10 cellular contexts compared by ENCODE assay signal in the genomic region with DNA sequence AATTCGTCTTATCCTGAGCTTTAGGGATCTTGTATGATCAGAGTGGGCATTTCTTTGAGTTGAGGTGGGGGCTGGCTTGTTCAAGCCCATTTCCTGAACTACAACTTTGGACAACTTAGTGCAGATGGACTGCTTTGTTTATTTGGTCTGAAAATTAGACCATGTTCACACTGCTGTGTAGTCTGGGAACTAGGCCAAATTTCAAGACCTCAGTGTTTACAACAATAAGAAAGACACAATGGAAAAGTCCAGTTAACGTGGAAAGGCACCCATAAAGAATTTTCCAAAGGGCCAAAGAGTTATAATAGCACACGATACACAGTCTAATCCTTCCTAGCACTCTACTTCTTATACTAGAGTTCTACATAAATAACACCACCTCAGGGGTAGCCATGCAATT.
DNase-seq lines count a peak whose midpoint lies in the region; ATAC-seq and TF ChIP-seq lines count a peak whose summit lies in the region.
"Had no signal": no experiment of that assay in that cellular context is flagged by ENCODE, and none has a peak within 500 bp of the region (broad histone marks: within the 10 kb centered on the region; RNA-seq: fewer than 3 reads in every experiment).

No MANE protein-coding gene starts in this region.

- ATAC-seq in activated CD8-positive, alpha-beta T cell treated with anti-CD3 and anti-CD28 coated beads for 36 hours: no peak
- no peak for ATAC-seq in HG03469 (IDR thresholded peaks at IDR 0.05; ENCODE audit: unreplicated experiment)

- CTCF ChIA-PET in activated CD8-positive, alpha-beta T cell treated with anti-CD3 and anti-CD28 coated beads for 36 hours (lab: Charles Lee): no interaction called here

- H3K4me1 Mint-ChIP-seq in dendritic cell treated with granulocyte-macrophage colony-stimulating factor and Interleukin-4, amounts not matched to agents 40 ng/mL and 50 ng/mL, for 4 days (ENCODE audit: low read depth): peaks cover 73% of the 10 kb centered on the region
- H3K4me1 Mint-ChIP-seq in activated CD8-positive, alpha-beta T cell treated with anti-CD3 and anti-CD28 coated beads for 36 hours (ENCODE audit: low read depth): no peaks in the 10 kb centered on the region

- no peaks in the 10 kb centered on the region for H3K9me3 Mint-ChIP-seq in dendritic cell treated with granulocyte-macrophage colony-stimulating factor and Interleukin-4, amounts not matched to agents 40 ng/mL and 50 ng/mL, for 4 days
- H3K9me3 Mint-ChIP-seq in activated CD8-positive, alpha-beta T cell treated with anti-CD3 and anti-CD28 coated beads for 36 hours: no peaks in the 10 kb centered on the region

- peaks cover 26% of the 10 kb centered on the region for H3K36me3 Mint-ChIP-seq in dendritic cell treated with granulocyte-macrophage colony-stimulating factor and Interleukin-4, amounts not matched to agents 40 ng/mL and 50 ng/mL, for 4 days (ENCODE audit: low read depth)
- no peaks in the 10 kb centered on the region for H3K36me3 Mint-ChIP-seq in activated CD8-positive, alpha-beta T cell treated with anti-CD3 and anti-CD28 coated beads for 36 hours (ENCODE audit: low read depth)

- TF ChIP-seq CTCF in activated CD8-positive, alpha-beta T cell treated with anti-CD3 and anti-CD28 coated beads for 36 hours (IDR thresholded peaks at IDR 0.05): no peak

- DNase-seq in EH (ENCODE audit: low read depth): peak; percentile 64
- peak; percentile 29 for DNase-seq in NCI-H2081 treated with DMSO at 0.1 percent for 48 hours (lab: John Stamatoyannopoulos, UW)
- peak; percentile 33 for DNase-seq in myocyte (ENCODE audit: low read depth)
- no peak for DNase-seq in activated CD8-positive, alpha-beta T cell treated with anti-CD3 and anti-CD28 coated beads for 36 hours
- no peak for DNase-seq in SK-N-DZ (ENCODE audit: low spot score)
- DNase-seq in HK-2 (ENCODE audit: unreplicated experiment): no peak
- DNase-seq: activated CD4-positive, alpha-beta T cell treated with anti-CD3 and anti-CD28 coated beads for 1 hour; NCI-H1048 had no signal

- POLR2A ChIA-PET in activated CD8-positive, alpha-beta T cell treated with anti-CD3 and anti-CD28 coated beads for 36 hours (lab: Charles Lee): no interaction called here

- no peak overlapping the region for H3K4me3 Mint-ChIP-seq in dendritic cell treated with granulocyte-macrophage colony-stimulating factor and Interleukin-4, amounts not matched to agents 40 ng/mL and 50 ng/mL, for 4 days
- H3K4me3 Mint-ChIP-seq in activated CD8-positive, alpha-beta T cell treated with anti-CD3 and anti-CD28 coated beads for 36 hours: no peak overlapping the region

- H3K27ac Mint-ChIP-seq in dendritic cell treated with granulocyte-macrophage colony-stimulating factor and Interleukin-4, amounts not matched to agents 40 ng/mL and 50 ng/mL, for 4 days: peak overlapping the region; percentile 55
- no peak overlapping the region for H3K27ac Mint-ChIP-seq in activated CD8-positive, alpha-beta T cell treated with anti-CD3 and anti-CD28 coated beads for 36 hours

- intact Hi-C loops in dendritic cell treated with granulocyte-macrophage colony-stimulating factor and Interleukin-4, amounts not matched to agents 40 ng/mL and 50 ng/mL, for 4 days (cut with micrococcal nuclease): loop anchor here (10.0 kb wide), 1 partner anchor 63 kb away; no protein-coding TSS in a partner anchor
- intact Hi-C loops in activated CD8-positive, alpha-beta T cell treated with anti-CD3 and anti-CD28 coated beads for 36 hours (cut with micrococcal nuclease): no loop called here

- H3K27me3 Mint-ChIP-seq in dendritic cell treated with granulocyte-macrophage colony-stimulating factor and Interleukin-4, amounts not matched to agents 40 ng/mL and 50 ng/mL, for 4 days: no peaks in the 10 kb centered on the region
- peaks cover 8% of the 10 kb centered on the region for H3K27me3 Mint-ChIP-seq in activated CD8-positive, alpha-beta T cell treated with anti-CD3 and anti-CD28 coated beads for 36 hours

Comparison
In these comparisons a context has a peak if more than half of its experiments do, and no peak if none do; other contexts are left out.
1. DNase-seq: peak in EH (single experiment), NCI-H2081 treated with DMSO at 0.1 percent for 48 hours (single experiment) and myocyte (single experiment); none in activated CD8-positive, alpha-beta T cell treated with anti-CD3 and anti-CD28 coated beads for 36 hours (single experiment), SK-N-DZ (single experiment) and HK-2 (single experiment).